In the genomic region with DNA sequence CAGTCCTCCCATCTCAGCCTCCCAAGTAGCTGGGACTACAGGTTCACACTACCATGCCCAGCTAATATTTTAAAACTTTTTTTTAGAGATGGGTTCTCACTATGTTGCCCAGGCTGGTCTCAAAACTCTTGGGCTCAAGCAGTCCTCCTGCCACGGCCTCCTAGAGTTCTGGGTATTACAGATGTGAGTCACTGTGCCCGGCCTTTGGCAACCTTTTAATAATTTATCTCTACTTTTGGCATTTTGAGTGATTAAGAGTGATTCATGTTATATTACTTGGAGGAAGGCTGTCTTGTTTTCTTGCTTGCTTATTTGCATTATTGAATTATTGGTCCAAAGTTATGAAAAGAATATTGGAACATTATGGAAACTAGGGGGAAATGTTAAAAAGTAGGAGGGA, we compare ENCODE assay signal across 17 cellular contexts. TPM values are rescaled to one million over a fixed set of nuclear protein-coding genes. Genes with fewer than 3 reads are reported as not detected.
DNase-seq lines count a peak whose midpoint lies in the region; ATAC-seq and TF ChIP-seq lines count a peak whose summit lies in the region.
"Had no signal": no experiment of that assay in that cellular context is flagged by ENCODE, and none has a peak within 500 bp of the region (broad histone marks: within the 10 kb centered on the region; RNA-seq: fewer than 3 reads in every experiment).

No MANE protein-coding gene starts in this region.

- intact Hi-C loops in mammary epithelial cell (cut with micrococcal nuclease), result no loop called here

- no peak overlapping the region for H3K4me2 ChIP-seq in mammary epithelial cell (ENCODE audit: insufficient read depth, low read depth, low read length)
- H3K4me2 ChIP-seq in osteoblast (ENCODE audit: insufficient read depth, low read length), result no peak overlapping the region
- H3K4me2 ChIP-seq: BLaER1 had no signal

- H3K4me3 Mint-ChIP-seq in WTC11, result no peak overlapping the region

- no peak overlapping the region for H3K4me3 ChIP-seq in mammary epithelial cell (replicated peaks in 1 of 3; ENCODE audit: insufficient read depth in 1 of 3, low read depth in 2 of 3, low read length in 3 of 3)
- H3K4me3 ChIP-seq in osteoblast (ENCODE audit: insufficient read depth, low read length), result no peak overlapping the region
- H3K4me3 ChIP-seq: BLaER1, lung, suprapubic skin had no signal

- H3K4me1 Mint-ChIP-seq in WTC11, result peaks cover 3% of the 10 kb centered on the region

- H3K36me3 ChIP-seq in mammary epithelial cell (ENCODE audit: insufficient read depth, low read length), result no peaks in the 10 kb centered on the region
- H3K36me3 ChIP-seq in osteoblast (ENCODE audit: insufficient read depth, low read length), result no peaks in the 10 kb centered on the region
- H3K36me3 ChIP-seq: BLaER1, suprapubic skin had no signal

- H3K27me3 Mint-ChIP-seq in WTC11 (ENCODE audit: low read depth), result no peaks in the 10 kb centered on the region
- H3K27me3 Mint-ChIP-seq: effector memory CD8-positive, alpha-beta T cell; naive thymus-derived CD8-positive, alpha-beta T cell had no signal

- H3K4me1 ChIP-seq in mammary epithelial cell (ENCODE audit: insufficient read depth, low read length) (no peaks in the 10 kb centered on the region), osteoblast (ENCODE audit: insufficient read depth, low read length) (peaks cover 10% of the 10 kb centered on the region)
- H3K4me1 ChIP-seq: BLaER1 had no signal

- POLR2A ChIA-PET in WTC11 (lab: Charles Lee), result interaction anchor here (0.7 kb wide), 1 partner anchor 103 kb away, joined by 7 read pairs; no protein-coding TSS in a partner anchor

- in situ Hi-C loops in mammary epithelial cell (cut with MboI; ENCODE audit: low sequenced_read_pairs in 2 of 2), result no loop called here

- no peaks in the 10 kb centered on the region for H3K36me3 Mint-ChIP-seq in WTC11

- no peaks in the 10 kb centered on the region for H3K79me2 ChIP-seq in mammary epithelial cell (ENCODE audit: insufficient read depth, low read length)
- peaks cover 14% of the 10 kb centered on the region for H3K79me2 ChIP-seq in osteoblast (ENCODE audit: insufficient read depth, low read length)

- H3K27me3 ChIP-seq in mammary epithelial cell (ENCODE audit: insufficient read depth, low read length), result no peaks in the 10 kb centered on the region
- no peaks in the 10 kb centered on the region for H3K27me3 ChIP-seq in osteoblast (ENCODE audit: insufficient read depth, low read length)
- H3K27me3 ChIP-seq: BLaER1, suprapubic skin had no signal

- H3K9ac ChIP-seq in mammary epithelial cell (ENCODE audit: insufficient read depth, low read length), result no peak overlapping the region
- H3K9ac ChIP-seq: BLaER1 had no signal

- dilution Hi-C loops in mammary epithelial cell (cut with HindIII; ENCODE audit: low sequenced_read_pairs), result no loop called here

- H3K27ac ChIP-seq in mammary epithelial cell (ENCODE audit: insufficient read depth, low read depth, low read length) (no peak overlapping the region), osteoblast (ENCODE audit: low read depth, low read length) (no peak overlapping the region)
- H3K27ac ChIP-seq: BLaER1, suprapubic skin had no signal

- no peak for ATAC-seq in WTC11
- ATAC-seq: naive thymus-derived CD8-positive, alpha-beta T cell had no signal

- H2AFZ ChIP-seq in mammary epithelial cell (ENCODE audit: low read depth, low read length) (no peak overlapping the region), osteoblast (ENCODE audit: low read length) (no peak overlapping the region)

- H3K9me3 ChIP-seq in mammary epithelial cell (replicated peaks; ENCODE audit: insufficient read depth, low read length) (no peaks in the 10 kb centered on the region), osteoblast (ENCODE audit: low read depth, low read length) (no peaks in the 10 kb centered on the region)
- H3K9me3 ChIP-seq: suprapubic skin had no signal

- CTCF ChIA-PET in mammary epithelial cell (lab: Charles Lee; ENCODE audit: low non-redundant PET) (no interaction called here), WTC11 (lab: Charles Lee) (interaction anchor here (0.6 to 1.4 kb wide), 7 partner anchors 9 to 129 kb away, joined by 3 to 6 read pairs (median 3); a partner anchor contains a TSS)

- TF ChIP-seq CTCF in mammary epithelial cell (conservative IDR thresholded peaks at IDR 0.05 in 1 of 2, IDR thresholded peaks at IDR 0.05 in 1 of 2; ENCODE audit: extremely low read depth in 1 of 2, insufficient read depth in 1 of 2, low read depth in 1 of 2, low read length in 2 of 2) (no peak), osteoblast (IDR thresholded peaks at IDR 0.05; ENCODE audit: extremely low read depth, low read depth, low read length) (no peak), WTC11 (IDR thresholded peaks at IDR 0.05) (no peak)

- DNase-seq in EH (ENCODE audit: low read depth) (peak; percentile 13), NCI-H226 (peak; percentile 61), mammary epithelial cell (peak; percentile 25), osteoblast (ENCODE audit: insufficient read length, low spot score, missing footprints) (peak; percentile 43), NCI-H128 (lab: John Stamatoyannopoulos, UW; ENCODE audit: unreplicated experiment) (no peak), WTC11 (ENCODE audit: low spot score) (no peak), NCI-H1048 (lab: John Stamatoyannopoulos, UW) (no peak)
- DNase-seq: activated CD4-positive, CD25-positive, alpha-beta regulatory T cell; DMS79 treated with DMSO at 0.1 percent for 48 hours; effector memory CD8-positive, alpha-beta T cell; naive thymus-derived CD8-positive, alpha-beta T cell; NCI-H187 treated with DMSO at 0.1 percent for 48 hours; NCI-H524 treated with DMSO at 0.1 percent for 48 hours had no signal

- 82% methylated on average over 2 of the region's 2 CpGs for WGBS in mammary epithelial cell (ENCODE audit: low coverage, missing lambda C conversion rate)

- H3K27ac Mint-ChIP-seq in WTC11, result no peak overlapping the region
- H3K27ac Mint-ChIP-seq: activated naive CD4-positive, alpha-beta T cell treated with anti-CD3 and anti-CD28 coated beads, Interleukin-2, amount 50 U/mL, for 72 hours had no signal

- no peaks in the 10 kb centered on the region for H4K20me1 ChIP-seq in mammary epithelial cell (ENCODE audit: insufficient read depth, low read length)
- peaks cover 12% of the 10 kb centered on the region for H4K20me1 ChIP-seq in osteoblast (ENCODE audit: insufficient read depth, low read length)

- BruUV-seq in mammary epithelial cell (replicated peaks; lab: Mats Ljungman, UMichigan), result no TSS peak

- H3K9me3 Mint-ChIP-seq in WTC11, result peaks cover 9% of the 10 kb centered on the region; the same call in 1 of the 2 replicates
- H3K9me3 Mint-ChIP-seq: activated naive CD4-positive, alpha-beta T cell treated with anti-CD3 and anti-CD28 coated beads, Interleukin-2, amount 50 U/mL, for 72 hours; effector memory CD8-positive, alpha-beta T cell had no signal

TF ChIP-seq in WTC11, 78 proteins besides CTCF, POLR2A, EP300 and RAD21:
- TF ChIP-seq TEAD4 (CRISPR knock-in tag; IDR thresholded peaks at IDR 0.05) (no peak), PRRX2 (CRISPR knock-in tag; IDR thresholded peaks at IDR 0.05) (no peak), ZNF232 (CRISPR knock-in tag; IDR thresholded peaks at IDR 0.05) (no peak), IRF2 (CRISPR knock-in tag; IDR thresholded peaks at IDR 0.05; ENCODE audit: borderline replicate concordance, low read depth) (no peak), NR1H2 (CRISPR knock-in tag; IDR thresholded peaks at IDR 0.05) (no peak), ETV6 (CRISPR knock-in tag; IDR thresholded peaks at IDR 0.05) (no peak), TCF7 (CRISPR knock-in tag; IDR thresholded peaks at IDR 0.05; ENCODE audit: low read depth) (no peak), GTF2I (CRISPR knock-in tag; conservative IDR thresholded peaks at IDR 0.05) (no peak), ATF1 (CRISPR knock-in tag; IDR thresholded peaks at IDR 0.05) (no peak), CBFB (CRISPR knock-in tag; IDR thresholded peaks at IDR 0.05; ENCODE audit: low read depth) (no peak), FOXJ3 (CRISPR knock-in tag; IDR thresholded peaks at IDR 0.05; ENCODE audit: borderline replicate concordance) (no peak), MXD4 (CRISPR knock-in tag; IDR thresholded peaks at IDR 0.05; ENCODE audit: borderline replicate concordance) (no peak), RORB (CRISPR knock-in tag; IDR thresholded peaks at IDR 0.05) (no peak)
- TF ChIP-seq, protein P1, sequence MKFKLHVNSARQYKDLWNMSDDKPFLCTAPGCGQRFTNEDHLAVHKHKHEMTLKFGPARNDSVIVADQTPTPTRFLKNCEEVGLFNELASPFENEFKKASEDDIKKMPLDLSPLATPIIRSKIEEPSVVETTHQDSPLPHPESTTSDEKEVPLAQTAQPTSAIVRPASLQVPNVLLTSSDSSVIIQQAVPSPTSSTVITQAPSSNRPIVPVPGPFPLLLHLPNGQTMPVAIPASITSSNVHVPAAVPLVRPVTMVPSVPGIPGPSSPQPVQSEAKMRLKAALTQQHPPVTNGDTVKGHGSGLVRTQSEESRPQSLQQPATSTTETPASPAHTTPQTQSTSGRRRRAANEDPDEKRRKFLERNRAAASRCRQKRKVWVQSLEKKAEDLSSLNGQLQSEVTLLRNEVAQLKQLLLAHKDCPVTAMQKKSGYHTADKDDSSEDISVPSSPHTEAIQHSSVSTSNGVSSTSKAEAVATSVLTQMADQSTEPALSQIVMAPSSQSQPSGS (CRISPR knock-in tag; IDR thresholded peaks at IDR 0.05; ENCODE audit: borderline replicate concordance, low read depth), result no peak
- TF ChIP-seq, protein P2, sequence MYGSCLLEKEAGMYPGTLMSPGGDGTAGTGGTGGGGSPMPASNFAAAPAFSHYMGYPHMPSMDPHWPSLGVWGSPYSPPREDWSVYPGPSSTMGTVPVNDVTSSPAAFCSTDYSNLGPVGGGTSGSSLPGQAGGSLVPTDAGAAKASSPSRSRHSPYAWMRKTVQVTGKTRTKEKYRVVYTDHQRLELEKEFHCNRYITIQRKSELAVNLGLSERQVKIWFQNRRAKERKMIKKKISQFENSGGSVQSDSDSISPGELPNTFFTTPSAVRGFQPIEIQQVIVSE (CRISPR knock-in tag; IDR thresholded peaks at IDR 0.05; ENCODE audit: borderline replicate concordance), result no peak
- TF ChIP-seq, protein P3, sequence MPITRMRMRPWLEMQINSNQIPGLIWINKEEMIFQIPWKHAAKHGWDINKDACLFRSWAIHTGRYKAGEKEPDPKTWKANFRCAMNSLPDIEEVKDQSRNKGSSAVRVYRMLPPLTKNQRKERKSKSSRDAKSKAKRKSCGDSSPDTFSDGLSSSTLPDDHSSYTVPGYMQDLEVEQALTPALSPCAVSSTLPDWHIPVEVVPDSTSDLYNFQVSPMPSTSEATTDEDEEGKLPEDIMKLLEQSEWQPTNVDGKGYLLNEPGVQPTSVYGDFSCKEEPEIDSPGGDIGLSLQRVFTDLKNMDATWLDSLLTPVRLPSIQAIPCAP (CRISPR knock-in tag; IDR thresholded peaks at IDR 0.05), result no peak

RNA-seq across cellular contexts. Expression of a gene that starts 24.3 kb away (rescaled TPM):
- total RNA-seq in mammary epithelial cell, result 10 to 100 TPM; 10.9 to 13.2 TPM
- 4.0 TPM for polyA plus RNA-seq in mammary epithelial cell
- 22.8 TPM for polyA minus RNA-seq in mammary epithelial cell
- total RNA-seq in osteoblast, result 23.2 and 25.0 TPM in 2 replicates
- total RNA-seq in WTC11 (2021), result 11.3 to 16.9 TPM (median 14.2 TPM) in 3 replicates

Comparison
In these comparisons a context has a peak if more than half of its experiments do, and no peak if none do; other contexts are left out.
1. DNase-seq: peak in EH (single experiment), NCI-H226 (single experiment), mammary epithelial cell (single experiment) and osteoblast (single experiment); none in NCI-H128 (single experiment), WTC11 (single experiment) and NCI-H1048 (single experiment).